Comparison of ENCODE assay signal across 36 cellular contexts in the genomic region with DNA sequence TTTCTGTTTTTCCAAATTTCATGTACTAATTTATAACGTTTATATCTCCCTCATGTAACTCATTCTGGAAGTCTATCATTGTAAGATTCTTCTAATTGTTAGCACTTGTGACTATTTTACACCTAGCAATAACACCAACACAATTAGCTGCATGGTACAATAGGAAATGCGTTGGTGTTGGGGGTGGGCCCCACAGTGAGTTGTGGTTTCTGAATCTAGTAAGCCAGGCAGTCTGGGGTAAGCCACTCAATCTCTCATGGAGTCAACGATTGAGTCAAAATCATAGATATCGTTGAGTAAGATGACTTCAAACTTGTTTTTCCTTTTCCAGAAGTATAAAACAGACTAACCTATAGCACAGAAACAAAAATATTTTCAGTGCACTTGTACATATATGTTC.
"Had no signal": no experiment of that assay in that cellular context is flagged by ENCODE, and none has a peak within 500 bp of the region (broad histone marks: within the 10 kb centered on the region; RNA-seq: fewer than 3 reads in every experiment).

No MANE protein-coding gene starts in this region.

- DNase-seq: activated effector memory CD4-positive, alpha-beta T cell treated with anti-CD3 and anti-CD28 coated beads, Interleukin-2, amount 50 U/mL, for 16 hours; activated effector memory CD4-positive, alpha-beta T cell treated with Interleukin-2 at 50 U/mL for 16 hours; activated gamma-delta T cell; activated gamma-delta T cell treated with Interleukin-2 at 50 U/mL for 16 hours; activated naive CD4-positive, alpha-beta T cell; activated naive CD4-positive, alpha-beta T cell treated with anti-CD3 and anti-CD28 coated beads for 36 hours; activated naive CD4-positive, alpha-beta T cell treated with anti-CD3 and anti-CD28 coated beads, Interleukin-2, amount 50 U/mL, for 16 hours; activated naive CD4-positive, alpha-beta T cell treated with Interleukin-2 at 50 U/mL for 16 hours; activated naive CD8-positive, alpha-beta T cell treated with anti-CD3 and anti-CD28 coated beads for 36 hours; activated naive CD8-positive, alpha-beta T cell treated with anti-CD3 and anti-CD28 coated beads, Interleukin-2, amount 10 ng/mL, durations not matched to agents 7 days and 5 days; activated naive CD8-positive, alpha-beta T cell treated with anti-CD3 and anti-CD28 coated beads, Interleukin-2, amount 50 U/mL, for 24 hours; activated T-cell treated with anti-CD3 and anti-CD28 coated beads, Interleukin-2, amount 50 U/mL, for 24 hours; activated T-cell treated with anti-CD3 and anti-CD28 coated beads, Interleukin-2, amount 50 U/mL, for 4 hours; activated T-cell treated with anti-CD3 and anti-CD28 coated beads, Interleukin-2, amount 50 U/mL, for 48 hours; activated T-cell treated with anti-CD3 and anti-CD28 coated beads, Interleukin-2, amount 50 U/mL, for 72 hours; adrenal gland; amniotic stem cell; amygdala; anterior cingulate cortex; aorta; body of pancreas; brain microvascular endothelial cell; caudate nucleus; central memory CD4-positive, alpha-beta T cell; cerebellar nuclear complex had no signal

- H3K36me3 ChIP-seq: adrenal gland, ascending aorta, brain microvascular endothelial cell, breast epithelium, cardiac muscle cell had no signal

- H3K9me3 Mint-ChIP-seq: activated naive CD4-positive, alpha-beta T cell treated with anti-CD3 and anti-CD28 coated beads, Interleukin-2, amount 50 U/mL, for 24 hours; activated naive CD8-positive, alpha-beta T cell treated with anti-CD3 and anti-CD28 coated beads for 36 hours; activated T-helper 1 cell treated with anti-CD3 and anti-CD28 coated beads, Interleukin-12 subunit alpha, Interleukin-12 subunit beta, Interleukin-2, Interleukin-4 antibody, amounts not matched to agents 30 ng/mL and 10 ng/mL and 1 ng/mL, durations not matched to agents 14 hours and 24 hours and 36 hours had no signal

- H3K27ac ChIP-seq: adrenal gland, ascending aorta, body of pancreas, brain microvascular endothelial cell, breast epithelium, cardiac muscle cell had no signal

- H3K4me1 Mint-ChIP-seq: activated naive CD4-positive, alpha-beta T cell treated with anti-CD3 and anti-CD28 coated beads, Interleukin-2, amount 50 U/mL, for 24 hours; activated naive CD8-positive, alpha-beta T cell treated with anti-CD3 and anti-CD28 coated beads for 36 hours; activated naive CD8-positive, alpha-beta T cell treated with anti-CD3 and anti-CD28 coated beads, Interleukin-2, amount 10 ng/mL, durations not matched to agents 7 days and 5 days; activated naive CD8-positive, alpha-beta T cell treated with anti-CD3 and anti-CD28 coated beads, Interleukin-2, amount 50 U/mL, for 24 hours; activated T-helper 17 cell treated with anti-CD3 and anti-CD28 coated beads, Interleukin-2, amount 50 U/mL, for 72 hours; brain; central memory CD8-positive, alpha-beta T cell had no signal

- H3K27ac Mint-ChIP-seq: activated naive CD4-positive, alpha-beta T cell treated with anti-CD3 and anti-CD28 coated beads for 36 hours; activated naive CD4-positive, alpha-beta T cell treated with anti-CD3 and anti-CD28 coated beads, Interleukin-2, amount 50 U/mL, for 24 hours; activated naive CD4-positive, alpha-beta T cell treated with anti-CD3 and anti-CD28 coated beads, Interleukin-2, amount 50 U/mL, for 72 hours; activated naive CD8-positive, alpha-beta T cell; activated naive CD8-positive, alpha-beta T cell treated with anti-CD3 and anti-CD28 coated beads for 36 hours; activated naive CD8-positive, alpha-beta T cell treated with anti-CD3 and anti-CD28 coated beads, Interleukin-2, amount 10 ng/mL, durations not matched to agents 7 days and 5 days; activated naive CD8-positive, alpha-beta T cell treated with anti-CD3 and anti-CD28 coated beads, Interleukin-2, amount 50 U/mL, for 24 hours; activated T-cell treated with anti-CD3 and anti-CD28 coated beads, Interleukin-2, amount 50 U/mL, for 24 hours; activated T-cell treated with anti-CD3 and anti-CD28 coated beads, Interleukin-2, amount 50 U/mL, for 72 hours; activated T-helper 1 cell treated with anti-CD3 and anti-CD28 coated beads, Interleukin-12 subunit alpha, Interleukin-12 subunit beta, Interleukin-2, Interleukin-4 antibody, amounts not matched to agents 30 ng/mL and 10 ng/mL and 1 ng/mL, durations not matched to agents 14 hours and 24 hours and 36 hours; activated T-helper 17 cell treated with anti-CD3 and anti-CD28 coated beads, Interleukin-2, amount 50 U/mL, for 72 hours; activated T-helper 2 cell treated with anti-CD3 and anti-CD28 coated beads, Interferon-gamma antibody, Interleukin-2, Interleukin-4, amounts not matched to agents 10 μg/mL and 5 μg/mL and 100 μg/mL, durations not matched to agents 14 hours and 24 hours and 36 hours; brain had no signal

- H3K4me3 ChIP-seq: adrenal gland, ascending aorta, body of pancreas, breast epithelium, cardiac muscle cell had no signal

- H3K4me3 Mint-ChIP-seq: activated naive CD4-positive, alpha-beta T cell treated with anti-CD3 and anti-CD28 coated beads for 36 hours; activated naive CD4-positive, alpha-beta T cell treated with anti-CD3 and anti-CD28 coated beads, Interleukin-2, amount 50 U/mL, for 24 hours; activated naive CD8-positive, alpha-beta T cell; activated naive CD8-positive, alpha-beta T cell treated with anti-CD3 and anti-CD28 coated beads for 36 hours; activated naive CD8-positive, alpha-beta T cell treated with anti-CD3 and anti-CD28 coated beads, Interleukin-2, amount 10 ng/mL, durations not matched to agents 7 days and 5 days; activated naive CD8-positive, alpha-beta T cell treated with anti-CD3 and anti-CD28 coated beads, Interleukin-2, amount 50 U/mL, for 24 hours; activated T-cell treated with anti-CD3 and anti-CD28 coated beads, Interleukin-2, amount 50 U/mL, for 24 hours; activated T-cell treated with anti-CD3 and anti-CD28 coated beads, Interleukin-2, amount 50 U/mL, for 4 hours; activated T-cell treated with anti-CD3 and anti-CD28 coated beads, Interleukin-2, amount 50 U/mL, for 72 hours; activated T-helper 1 cell treated with anti-CD3 and anti-CD28 coated beads, Interleukin-12 subunit alpha, Interleukin-12 subunit beta, Interleukin-2, Interleukin-4 antibody, amounts not matched to agents 30 ng/mL and 10 ng/mL and 1 ng/mL, durations not matched to agents 14 hours and 24 hours and 36 hours; activated T-helper 17 cell treated with anti-CD3 and anti-CD28 coated beads, Interleukin-2, amount 50 U/mL, for 72 hours; brain; central memory CD8-positive, alpha-beta T cell had no signal

- H3K27me3 Mint-ChIP-seq: activated naive CD4-positive, alpha-beta T cell treated with anti-CD3 and anti-CD28 coated beads, Interleukin-2, amount 50 U/mL, for 24 hours; activated naive CD8-positive, alpha-beta T cell; activated naive CD8-positive, alpha-beta T cell treated with anti-CD3 and anti-CD28 coated beads for 36 hours; activated naive CD8-positive, alpha-beta T cell treated with anti-CD3 and anti-CD28 coated beads, Interleukin-2, amount 10 ng/mL, durations not matched to agents 7 days and 5 days; activated naive CD8-positive, alpha-beta T cell treated with anti-CD3 and anti-CD28 coated beads, Interleukin-2, amount 50 U/mL, for 24 hours; activated T-cell treated with anti-CD3 and anti-CD28 coated beads, Interleukin-2, amount 50 U/mL, for 24 hours; activated T-helper 17 cell treated with anti-CD3 and anti-CD28 coated beads, Interleukin-2, amount 50 U/mL, for 72 hours; central memory CD8-positive, alpha-beta T cell had no signal

- H3K9me3 ChIP-seq: adrenal gland, ascending aorta, body of pancreas, breast epithelium had no signal

- ATAC-seq: activated naive CD4-positive, alpha-beta T cell treated with anti-CD3 and anti-CD28 coated beads, Interleukin-2, amount 50 U/mL, for 72 hours; activated naive CD8-positive, alpha-beta T cell treated with anti-CD3 and anti-CD28 coated beads, Interleukin-2, amount 50 U/mL, for 24 hours; activated T-cell treated with anti-CD3 and anti-CD28 coated beads, Interleukin-2, amount 50 U/mL, for 4 hours; activated T-cell treated with anti-CD3 and anti-CD28 coated beads, Interleukin-2, amount 50 U/mL, for 72 hours; activated T-helper 17 cell treated with anti-CD3 and anti-CD28 coated beads, Interleukin-2, amount 50 U/mL, for 72 hours; body of pancreas had no signal

- H3K4me1 ChIP-seq: adrenal gland, ascending aorta, body of pancreas, breast epithelium had no signal

- H3K36me3 Mint-ChIP-seq: activated naive CD4-positive, alpha-beta T cell treated with anti-CD3 and anti-CD28 coated beads, Interleukin-2, amount 50 U/mL, for 24 hours; activated naive CD8-positive, alpha-beta T cell; activated naive CD8-positive, alpha-beta T cell treated with anti-CD3 and anti-CD28 coated beads for 36 hours; activated naive CD8-positive, alpha-beta T cell treated with anti-CD3 and anti-CD28 coated beads, Interleukin-2, amount 10 ng/mL, durations not matched to agents 7 days and 5 days had no signal

- H3K27me3 ChIP-seq: adrenal gland, ascending aorta, body of pancreas, brain microvascular endothelial cell, breast epithelium, cardiac muscle cell had no signal
